Comparison of ENCODE assay signal across 13 cellular contexts in the genomic region with DNA sequence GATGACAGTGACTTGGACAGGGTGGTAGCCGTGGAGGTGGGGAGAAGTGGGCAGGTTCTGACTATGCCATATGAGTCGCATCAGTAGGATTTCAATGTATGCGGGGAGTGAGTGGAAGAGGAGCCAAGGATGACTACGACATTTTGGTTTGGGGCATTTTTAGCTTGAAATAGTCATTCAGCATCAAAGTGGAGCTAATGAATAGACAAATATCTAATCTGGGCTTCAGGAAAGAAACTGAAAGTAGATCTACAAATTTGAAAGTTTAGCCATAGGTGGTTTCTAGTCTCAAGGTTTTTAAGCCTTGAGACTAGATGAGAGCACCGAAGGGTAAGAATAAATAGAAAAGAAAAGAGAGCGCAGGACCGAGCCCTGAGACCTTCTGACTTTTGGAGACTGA. TPM values are rescaled to one million over a fixed set of nuclear protein-coding genes. Genes with fewer than 3 reads are reported as not detected.
DNase-seq lines count a peak whose midpoint lies in the region; ATAC-seq, FAIRE-seq and TF ChIP-seq lines count a peak whose summit lies in the region.
"Had no signal": no experiment of that assay in that cellular context is flagged by ENCODE, and none has a peak within 500 bp of the region (broad histone marks: within the 10 kb centered on the region; RNA-seq: fewer than 3 reads in every experiment).

No MANE protein-coding gene starts in this region.

- ATAC-seq in GM21515 (IDR thresholded peaks at IDR 0.05; ENCODE audit: unreplicated experiment) (peak; percentile 80), HG03196 (IDR thresholded peaks at IDR 0.05; ENCODE audit: unreplicated experiment) (peak; percentile 76)

- in situ Hi-C loops in GM13977 (cut with MboI; ENCODE audit: low pct_unique_long_range_greater_than_20kb, low sequenced_read_pairs, unreplicated experiment) = no loop called here

- TF ChIP-seq CTCF in GM13977 (IDR thresholded peaks at IDR 0.05; ENCODE audit: extremely low read depth, insufficient read depth, missing control alignments) (no peak), bronchial epithelial cell (IDR thresholded peaks at IDR 0.05; ENCODE audit: insufficient read depth, low read length, severe bottlenecking) (no peak)

- FAIRE-seq in bronchial epithelial cell (lab: Jason Lieb, UNC) = no peak
- FAIRE-seq: colon had no signal

- H3K27me3 ChIP-seq in bronchial epithelial cell (ENCODE audit: control insufficient read depth, insufficient read depth, low read length) = no peaks in the 10 kb centered on the region

- peaks cover 14% of the 10 kb centered on the region for H3K36me3 ChIP-seq in bronchial epithelial cell (ENCODE audit: control insufficient read depth, insufficient read depth, low read length)

- H3K4me3 ChIP-seq in bronchial epithelial cell (ENCODE audit: low read depth, low read length) = no peak overlapping the region

- DNase-seq in GM13977 (ENCODE audit: low spot score) = peak; percentile 12
- DNase-seq in bronchial epithelial cell (ENCODE audit: low read depth) = peak; percentile 56
- no peak for DNase-seq in NCI-H82 treated with DMSO at 0.1 percent for 48 hours (lab: John Stamatoyannopoulos, UW; ENCODE audit: unreplicated experiment)
- no peak for DNase-seq in activated CD8-positive, alpha-beta memory T cell treated with anti-CD3 and anti-CD28 coated beads, Interleukin-2, amount 50 U/mL, for 4 hours
- DNase-seq in activated CD4-positive, alpha-beta T cell treated with anti-CD3 and anti-CD28 coated beads, Interleukin-2, amount 50 U/mL, for 1 hour = no peak
- no peak for DNase-seq in iPS-NIHi7 (ENCODE audit: extremely low spot score)
- DNase-seq: activated T-cell treated with anti-CD3 and anti-CD28 coated beads, Interleukin-2, amount 50 U/mL, for 48 hours; Calu3; GOT3; NCI-H1694 treated with DMSO at 0.1 percent for 48 hours had no signal

RNA-seq across cellular contexts. Expression of a gene that starts 58.3 kb away (rescaled TPM):
- total RNA-seq in bronchial epithelial cell = 46.3 and 57.0 TPM in 2 replicates

Comparison
In these comparisons a context has a peak if more than half of its experiments do, and no peak if none do; other contexts are left out.
1. DNase-seq: peak in GM13977 (single experiment) and bronchial epithelial cell (single experiment); none in NCI-H82 treated with DMSO at 0.1 percent for 48 hours (single experiment), activated CD8-positive, alpha-beta memory T cell treated with anti-CD3 and anti-CD28 coated beads, Interleukin-2, amount 50 U/mL, for 4 hours (single experiment), activated CD4-positive, alpha-beta T cell treated with anti-CD3 and anti-CD28 coated beads, Interleukin-2, amount 50 U/mL, for 1 hour (single experiment) and iPS-NIHi7 (single experiment).